In genomic region chr1:1359316-1359667, GRCh38 we compare ENCODE assay signal across 9 cellular contexts. TPM values are rescaled to one million over a fixed set of nuclear protein-coding genes. Genes with fewer than 3 reads are reported as not detected.
DNase-seq lines count a peak whose midpoint lies in the region; ATAC-seq and TF ChIP-seq lines count a peak whose summit lies in the region.
"Had no signal": no experiment of that assay in that cellular context is flagged by ENCODE, and none has a peak within 500 bp of the region (broad histone marks: within the 10 kb centered on the region; RNA-seq: fewer than 3 reads in every experiment).

No MANE protein-coding gene starts in this region.

- H3K9me3 ChIP-seq in HUES48 (ENCODE audit: control insufficient read depth, insufficient read depth, low read length) (no peaks in the 10 kb centered on the region), ascending aorta (no peaks in the 10 kb centered on the region), subcutaneous abdominal adipose tissue (ENCODE audit: control insufficient read depth in 5 of 5, low read length in 5 of 5) (no peaks in the 10 kb centered on the region)

- H3K27ac ChIP-seq in HUES48 (ENCODE audit: low read depth, low read length) = peak overlapping the region; percentile 59
- peak overlapping the region; percentile 90 to 92 for H3K27ac ChIP-seq in ascending aorta
- peak overlapping the region; percentile 84 for H3K27ac ChIP-seq in subcutaneous abdominal adipose tissue (ENCODE audit: low read depth, low read length)

- DNase-seq in ascending aorta (ENCODE audit: low spot score in 2 of 2) (no peak), left kidney (ENCODE audit: low read depth, low spot score) (peak; percentile 63), glomerular visceral epithelial cell (ENCODE audit: extremely low spot score) (no peak), DMS 273 (lab: John Stamatoyannopoulos, UW; ENCODE audit: unreplicated experiment) (no peak)
- DNase-seq: activated naive CD4-positive, alpha-beta T cell treated with Interleukin-2 at 50 U/mL for 16 hours had no signal

- H3K4me3 ChIP-seq in HUES48 (ENCODE audit: low read depth, low read length) (no peak overlapping the region), ascending aorta (peak overlapping the region in 1 of 2 donors; percentile 65), subcutaneous abdominal adipose tissue (ENCODE audit: low read depth in 1 of 5, low read length in 5 of 5) (peak overlapping the region in 4 of 5 donors; percentile 6 to 75 (median 32))

- intact Hi-C loops in ascending aorta (cut with DNase I) = loop anchor here (2.0 kb wide), 1 partner anchor 16 kb away; the partner anchor contains the start of gene AURKAIP1

- ATAC-seq in GM19455 (IDR thresholded peaks at IDR 0.05; ENCODE audit: unreplicated experiment) (no peak), GM19452 (IDR thresholded peaks at IDR 0.05; ENCODE audit: unreplicated experiment) (no peak)

- H3K36me3 ChIP-seq in HUES48 (ENCODE audit: control insufficient read depth, insufficient read depth, low read length) (no peaks in the 10 kb centered on the region), ascending aorta (peaks cover 6% of the 10 kb centered on the region in 2 donors), subcutaneous abdominal adipose tissue (ENCODE audit: control insufficient read depth in 5 of 5, insufficient read depth in 5 of 5, low read length in 5 of 5) (peaks cover 0 to 5% (median 2%) of the 10 kb centered on the region in 5 donors)

- H3K4me1 ChIP-seq in HUES48 (ENCODE audit: control insufficient read depth, insufficient read depth, low read length) (peaks cover 19% of the 10 kb centered on the region), ascending aorta (peaks cover 30 to 59% of the 10 kb centered on the region in 2 donors), subcutaneous abdominal adipose tissue (ENCODE audit: control insufficient read depth in 5 of 5, insufficient read depth in 5 of 5, low read length in 5 of 5) (peaks cover 3 to 66% (median 63%) of the 10 kb centered on the region in 5 donors)

- H3K27me3 ChIP-seq in HUES48 (ENCODE audit: control insufficient read depth, insufficient read depth, low read length) (peaks cover 12% of the 10 kb centered on the region), ascending aorta (no peaks in the 10 kb centered on the region), subcutaneous abdominal adipose tissue (ENCODE audit: control insufficient read depth in 5 of 5, insufficient read depth in 4 of 5, low read length in 5 of 5) (peaks cover 0 to 6% (median 0%) of the 10 kb centered on the region in 5 donors)

- H3K9ac ChIP-seq in HUES48 (ENCODE audit: low read depth, low read length) = no peak overlapping the region
- peak overlapping the region in 3 of 5 donors; percentile 16 to 84 (median 74) for H3K9ac ChIP-seq in subcutaneous abdominal adipose tissue (ENCODE audit: low read length in 5 of 5)

- TF ChIP-seq CTCF in ascending aorta (IDR thresholded peaks at IDR 0.05) = no peak

RNA-seq across cellular contexts. Expression of gene MXRA8, which starts 0.9 kb away (rescaled TPM):
- total RNA-seq in ascending aorta = 345 TPM

RNA-seq across cellular contexts. Expression of gene DVL1, which starts 10.1 kb away (rescaled TPM):
- 66.7 TPM for total RNA-seq in ascending aorta

RNA-seq across cellular contexts. Expression of gene AURKAIP1, which starts 15.7 kb away (rescaled TPM):
- total RNA-seq in ascending aorta = 247 TPM

RNA-seq across cellular contexts. Expression of gene TAS1R3, which starts 28.2 kb away (rescaled TPM):
- total RNA-seq in ascending aorta = 2.7 TPM

RNA-seq across cellular contexts. Expression of gene CPTP, which starts 34.7 kb away (rescaled TPM):
- 71.3 TPM for total RNA-seq in ascending aorta
